1 cellular context compared by ENCODE assay signal in genomic region chr1:2189459-2190425, GRCh38.
TF ChIP-seq lines count a peak whose summit lies in the region.

No MANE protein-coding gene starts in this region.

TF ChIP-seq in GM12878, 131 proteins besides CTCF, POLR2A, EP300 and RAD21 (continued from another document):
- TF ChIP-seq, protein P1, sequence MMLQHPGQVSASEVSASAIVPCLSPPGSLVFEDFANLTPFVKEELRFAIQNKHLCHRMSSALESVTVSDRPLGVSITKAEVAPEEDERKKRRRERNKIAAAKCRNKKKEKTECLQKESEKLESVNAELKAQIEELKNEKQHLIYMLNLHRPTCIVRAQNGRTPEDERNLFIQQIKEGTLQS (IDR thresholded peaks at IDR 0.05; ENCODE audit: borderline replicate concordance, extremely low read depth, low read depth, low read length) = no peak
- TF ChIP-seq POLR2AphosphoS2 (IDR thresholded peaks at IDR 0.05; ENCODE audit: low read depth, low read length) (0 out of 2 replicates have a peak, but pooled peaks have one; percentile 19), BCL11A (IDR thresholded peaks at IDR 0.05; ENCODE audit: low read depth, low read length) (no peak), HDGF (IDR thresholded peaks at IDR 0.05) (peak; percentile 34; the same call in 1 of the 2 replicates), NFYA (IDR thresholded peaks at IDR 0.05; ENCODE audit: borderline replicate concordance, low read depth, low read length) (no peak), SREBF1 (IDR thresholded peaks at IDR 0.05; ENCODE audit: low read length) (no peak), PBX3 (IDR thresholded peaks at IDR 0.05; ENCODE audit: insufficient replicate concordance, low read depth, low read length) (no peak), ATF7 (IDR thresholded peaks at IDR 0.05; ENCODE audit: low read depth) (no peak), LARP7 (IDR thresholded peaks at IDR 0.05) (no peak), ZBTB4 (CRISPR knock-in tag; IDR thresholded peaks at IDR 0.05) (no peak), ZNF592 (IDR thresholded peaks at IDR 0.05) (no peak), ZNF207 (IDR thresholded peaks at IDR 0.05; ENCODE audit: borderline replicate concordance) (no peak), NR2F1 (conservative IDR thresholded peaks at IDR 0.05) (no peak), BHLHE40 (IDR thresholded peaks at IDR 0.05; ENCODE audit: borderline replicate concordance in 1 of 2, low read depth in 2 of 2, low read length in 1 of 2) (0 out of 4 replicates have a peak, but pooled peaks of 1 of the 2 experiments have one; percentile 8), CREM (IDR thresholded peaks at IDR 0.05; ENCODE audit: low read depth) (peak; percentile 46; the same call in 1 of the 2 replicates), RB1 (IDR thresholded peaks at IDR 0.05; ENCODE audit: borderline replicate concordance) (no peak), CHD2 (IDR thresholded peaks at IDR 0.05; ENCODE audit: borderline replicate concordance, low read depth, low read length) (0 out of 2 replicates have a peak, but pooled peaks have one; percentile 28)
- TF ChIP-seq, protein P2, sequence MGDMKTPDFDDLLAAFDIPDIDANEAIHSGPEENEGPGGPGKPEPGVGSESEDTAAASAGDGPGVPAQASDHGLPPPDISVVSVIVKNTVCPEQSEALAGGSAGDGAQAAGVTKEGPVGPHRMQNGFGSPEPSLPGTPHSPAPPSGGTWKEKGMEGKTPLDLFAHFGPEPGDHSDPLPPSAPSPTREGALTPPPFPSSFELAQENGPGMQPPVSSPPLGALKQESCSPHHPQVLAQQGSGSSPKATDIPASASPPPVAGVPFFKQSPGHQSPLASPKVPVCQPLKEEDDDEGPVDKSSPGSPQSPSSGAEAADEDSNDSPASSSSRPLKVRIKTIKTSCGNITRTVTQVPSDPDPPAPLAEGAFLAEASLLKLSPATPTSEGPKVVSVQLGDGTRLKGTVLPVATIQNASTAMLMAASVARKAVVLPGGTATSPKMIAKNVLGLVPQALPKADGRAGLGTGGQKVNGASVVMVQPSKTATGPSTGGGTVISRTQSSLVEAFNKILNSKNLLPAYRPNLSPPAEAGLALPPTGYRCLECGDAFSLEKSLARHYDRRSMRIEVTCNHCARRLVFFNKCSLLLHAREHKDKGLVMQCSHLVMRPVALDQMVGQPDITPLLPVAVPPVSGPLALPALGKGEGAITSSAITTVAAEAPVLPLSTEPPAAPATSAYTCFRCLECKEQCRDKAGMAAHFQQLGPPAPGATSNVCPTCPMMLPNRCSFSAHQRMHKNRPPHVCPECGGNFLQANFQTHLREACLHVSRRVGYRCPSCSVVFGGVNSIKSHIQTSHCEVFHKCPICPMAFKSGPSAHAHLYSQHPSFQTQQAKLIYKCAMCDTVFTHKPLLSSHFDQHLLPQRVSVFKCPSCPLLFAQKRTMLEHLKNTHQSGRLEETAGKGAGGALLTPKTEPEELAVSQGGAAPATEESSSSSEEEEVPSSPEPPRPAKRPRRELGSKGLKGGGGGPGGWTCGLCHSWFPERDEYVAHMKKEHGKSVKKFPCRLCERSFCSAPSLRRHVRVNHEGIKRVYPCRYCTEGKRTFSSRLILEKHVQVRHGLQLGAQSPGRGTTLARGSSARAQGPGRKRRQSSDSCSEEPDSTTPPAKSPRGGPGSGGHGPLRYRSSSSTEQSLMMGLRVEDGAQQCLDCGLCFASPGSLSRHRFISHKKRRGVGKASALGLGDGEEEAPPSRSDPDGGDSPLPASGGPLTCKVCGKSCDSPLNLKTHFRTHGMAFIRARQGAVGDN (IDR thresholded peaks at IDR 0.05) = peak; percentile 48; the same call in 1 of the 2 replicates
